ENCODE assay signal across 1 cellular context in the genomic region with DNA sequence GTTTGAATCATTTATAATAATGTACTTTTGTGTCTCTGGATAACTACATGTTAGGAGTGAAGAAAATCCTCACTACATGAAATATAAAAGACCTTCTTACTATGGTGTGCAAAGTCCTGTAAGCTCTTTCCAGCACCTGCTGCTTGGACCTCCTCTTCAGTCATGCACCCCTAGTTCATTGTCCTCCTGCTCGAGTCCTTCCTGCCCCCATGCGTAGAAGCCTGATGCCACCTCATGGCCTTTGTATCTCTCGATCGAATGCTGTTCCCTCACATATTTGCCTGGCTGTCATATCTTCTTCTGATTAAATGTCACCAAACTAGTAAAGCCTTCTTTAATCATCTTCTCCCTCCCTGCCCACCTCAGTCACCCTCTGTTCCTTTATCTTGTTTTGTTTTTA.
TF ChIP-seq lines count a peak whose summit lies in the region.

No MANE protein-coding gene starts in this region.

TF ChIP-seq in IMR-90, 13 proteins besides CTCF, POLR2A, EP300 and RAD21:
- TF ChIP-seq FOS (IDR thresholded peaks at IDR 0.05; ENCODE audit: low read depth, low read length): no peak
- no peak for TF ChIP-seq CHD1 (IDR thresholded peaks at IDR 0.05; ENCODE audit: low read depth, low read length)
- no peak for TF ChIP-seq MAFK (IDR thresholded peaks at IDR 0.05; ENCODE audit: low read depth, low read length)
- TF ChIP-seq MXI1 (IDR thresholded peaks at IDR 0.05; ENCODE audit: borderline replicate concordance, low read depth, low read length): no peak
- TF ChIP-seq MAZ (IDR thresholded peaks at IDR 0.05; ENCODE audit: borderline replicate concordance, low read depth, low read length): no peak
- TF ChIP-seq NFE2L2 (IDR thresholded peaks at IDR 0.05; ENCODE audit: low read depth, low read length): no peak
- TF ChIP-seq BHLHE40 (IDR thresholded peaks at IDR 0.05; ENCODE audit: low read depth, low read length): no peak
- TF ChIP-seq RCOR1 (IDR thresholded peaks at IDR 0.05; ENCODE audit: insufficient replicate concordance, low read length): no peak
- TF ChIP-seq CEBPB (IDR thresholded peaks at IDR 0.05; ENCODE audit: low read depth, low read length): no peak
- TF ChIP-seq SMC3 (IDR thresholded peaks at IDR 0.05; ENCODE audit: low read depth, low read length): no peak
TF ChIP-seq in IMR-90: peak in this region for 0.
